ENCODE assay signal across 8 cellular contexts in genomic region chr10:93816123-93816747, GRCh38. TPM values are rescaled to one million over a fixed set of nuclear protein-coding genes. Genes with fewer than 3 reads are reported as not detected.
DNase-seq lines count a peak whose midpoint lies in the region; TF ChIP-seq lines count a peak whose summit lies in the region.

No MANE protein-coding gene starts in this region.

- H3K9ac ChIP-seq in KMS-11 (no peak overlapping the region), mammary epithelial cell (ENCODE audit: insufficient read depth, low read length) (no peak overlapping the region)

- CTCF ChIA-PET in mammary epithelial cell (lab: Charles Lee; ENCODE audit: low non-redundant PET): interaction anchor here (0.6 to 0.7 kb wide), 2 partner anchors 262 to 592 kb away, joined by 3 to 9 read pairs; no protein-coding TSS in a partner anchor

- DNase-seq in ACHN (peak; percentile 48), SJSA1 (ENCODE audit: low read depth in 1 of 2, low spot score in 2 of 2) (peak; percentile 61 to 65), mammary epithelial cell (peak; percentile 51), kidney glomerular epithelial cell (lab: John Stamatoyannopoulos, UW) (peak; percentile 50), 8988T (no peak)
- DNase-seq in stimulated activated CD4-positive, alpha-beta T cell treated with anti-CD3 and anti-CD28 coated beads, Interleukin-2, amount 100 ng/mL, for 24 hours: peak; percentile 32 to 63

- in situ Hi-C loops in ACHN (cut with HindIII; ENCODE audit: low pct_ligation_motif_present, low pct_unique_long_range_greater_than_20kb, low sequenced_read_pairs): no loop called here
- in situ Hi-C loops in mammary epithelial cell (cut with MboI; ENCODE audit: low sequenced_read_pairs in 2 of 2): loop anchor here in 1 of 2 donors (10.0 kb wide), 1 partner anchor 111 kb away; the partner anchor contains the start of gene FRA10AC1

- intact Hi-C loops in mammary epithelial cell (cut with micrococcal nuclease): loop anchor here (1.0 to 5.0 kb wide), 4 partner anchors 70 to 506 kb away; partner anchors contain the start of gene FRA10AC1

- no peak overlapping the region for H3K4me3 ChIP-seq in KMS-11 (IDR thresholded peaks at IDR 0.05; ENCODE audit: insufficient read depth, low read depth, low read length)
- H3K4me3 ChIP-seq in SJSA1: no peak overlapping the region
- no peak overlapping the region for H3K4me3 ChIP-seq in mammary epithelial cell (replicated peaks in 1 of 3; ENCODE audit: insufficient read depth in 1 of 3, low read depth in 2 of 3, low read length in 3 of 3)

- no peak overlapping the region; the same call in 1 of the 2 replicates for H3K4me2 ChIP-seq in KMS-11
- H3K4me2 ChIP-seq in mammary epithelial cell (ENCODE audit: insufficient read depth, low read depth, low read length): peak overlapping the region; percentile 28

- H3K4me1 ChIP-seq in KMS-11 (ENCODE audit: low read depth, poor library complexity, severe bottlenecking) (peaks cover 5% of the 10 kb centered on the region), SJSA1 (replicated peaks) (peaks cover 38% of the 10 kb centered on the region), mammary epithelial cell (ENCODE audit: insufficient read depth, low read length) (no peaks in the 10 kb centered on the region)

- H3K36me3 ChIP-seq in KMS-11 (ENCODE audit: insufficient read depth): no peaks in the 10 kb centered on the region
- no peaks in the 10 kb centered on the region for H3K36me3 ChIP-seq in SJSA1
- no peaks in the 10 kb centered on the region for H3K36me3 ChIP-seq in mammary epithelial cell (ENCODE audit: insufficient read depth, low read length)

- H3K27ac ChIP-seq in KMS-11: no peak overlapping the region
- H3K27ac ChIP-seq in SJSA1: no peak overlapping the region
- no peak overlapping the region for H3K27ac ChIP-seq in mammary epithelial cell (ENCODE audit: insufficient read depth, low read depth, low read length)

- no TSS peak for BruUV-seq in mammary epithelial cell (replicated peaks; lab: Mats Ljungman, UMichigan)

- peak; percentile 71 for TF ChIP-seq CTCF in GM12873 (IDR thresholded peaks at IDR 0.05; ENCODE audit: insufficient read depth, low read depth, low read length, missing control alignments)
- TF ChIP-seq CTCF in KMS-11 (conservative IDR thresholded peaks at IDR 0.05; ENCODE audit: low read depth, low read length): peak; percentile 76
- peak; percentile 58 to 84 for TF ChIP-seq CTCF in mammary epithelial cell (conservative IDR thresholded peaks at IDR 0.05 in 1 of 2, IDR thresholded peaks at IDR 0.05 in 1 of 2; ENCODE audit: extremely low read depth in 1 of 2, insufficient read depth in 1 of 2, low read depth in 1 of 2, low read length in 2 of 2)

- H4K20me1 ChIP-seq in KMS-11 (ENCODE audit: insufficient read depth) (no peaks in the 10 kb centered on the region), mammary epithelial cell (ENCODE audit: insufficient read depth, low read length) (no peaks in the 10 kb centered on the region)

- H3K9me3 ChIP-seq in SJSA1 (replicated peaks): no peaks in the 10 kb centered on the region; the same call in 1 of the 2 replicates
- no peaks in the 10 kb centered on the region for H3K9me3 ChIP-seq in mammary epithelial cell (replicated peaks; ENCODE audit: insufficient read depth, low read length)

- peak overlapping the region; percentile 10; the same call in 1 of the 2 replicates for H2AFZ ChIP-seq in KMS-11 (ENCODE audit: low read depth)
- H2AFZ ChIP-seq in mammary epithelial cell (ENCODE audit: low read depth, low read length): no peak overlapping the region

- 25% methylated on average over 8 of the region's 8 CpGs for WGBS in mammary epithelial cell (ENCODE audit: low coverage, missing lambda C conversion rate)

- dilution Hi-C loops in mammary epithelial cell (cut with HindIII; ENCODE audit: low sequenced_read_pairs): no loop called here

- H3K79me2 ChIP-seq in KMS-11 (ENCODE audit: insufficient read depth, low read depth): no peaks in the 10 kb centered on the region
- no peaks in the 10 kb centered on the region for H3K79me2 ChIP-seq in mammary epithelial cell (ENCODE audit: insufficient read depth, low read length)

- H3K27me3 ChIP-seq in KMS-11 (ENCODE audit: insufficient read depth, low read depth): no peaks in the 10 kb centered on the region
- no peaks in the 10 kb centered on the region for H3K27me3 ChIP-seq in SJSA1 (replicated peaks)
- H3K27me3 ChIP-seq in mammary epithelial cell (ENCODE audit: insufficient read depth, low read length): peaks cover 8% of the 10 kb centered on the region

RNA-seq across cellular contexts. Expression of gene LGI1, which starts 58.5 kb away (rescaled TPM):
- total RNA-seq in SJSA1 (2014; rRNA removed; shearing (Covaris generic)): 0.21 TPM in 1 of 2 replicates, not detected in the other
- not detected for total RNA-seq in mammary epithelial cell
- not detected for polyA plus RNA-seq in mammary epithelial cell
- not detected for polyA minus RNA-seq in mammary epithelial cell
